11 cellular contexts compared by ENCODE assay signal in the genomic region with DNA sequence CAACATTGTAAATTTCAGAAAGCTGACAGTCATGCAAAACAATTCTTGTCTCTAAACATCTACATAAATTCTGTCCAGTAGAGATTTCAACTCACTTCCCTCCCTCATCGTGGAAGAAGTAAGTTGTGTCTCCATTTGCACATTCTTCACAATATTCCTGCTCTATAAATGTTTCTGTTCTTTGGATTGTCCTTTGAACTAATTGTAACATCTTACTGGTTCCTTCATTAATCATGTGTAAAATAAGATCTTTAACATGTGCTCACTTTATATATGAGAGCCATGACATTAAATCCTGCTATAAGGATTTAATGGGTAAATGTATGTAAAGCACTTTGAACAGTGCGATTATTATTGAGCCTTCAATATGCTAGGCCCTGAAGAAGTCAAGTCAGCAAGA. TPM values are rescaled to one million over a fixed set of nuclear protein-coding genes. Genes with fewer than 3 reads are reported as not detected.
"Had no signal": no experiment of that assay in that cellular context is flagged by ENCODE, and none has a peak within 500 bp of the region (broad histone marks: within the 10 kb centered on the region; RNA-seq: fewer than 3 reads in every experiment).

No MANE protein-coding gene starts in this region.

- H2AFZ ChIP-seq: GM23248, GM23338 had no signal

- DNase-seq: GM23248, GOT3, H7, H9, HCEC 1CT, HFFc6 had no signal

- H3K4me1 ChIP-seq: HAP-1 had no signal

- H3K4me2 ChIP-seq: GM23338 had no signal

- H3K4me3 ChIP-seq: GM23248, GM23338, HAP-1 had no signal

- H3K27ac ChIP-seq: GM23248 had no signal

- ATAC-seq: GM23338, HCT116 had no signal

- H3K9me3 ChIP-seq: HAP-1 had no signal

- H3K36me3 ChIP-seq: HAP-1 had no signal

RNA-seq across cellular contexts. Expression of a gene that starts 28.1 kb away (rescaled TPM):
- total RNA-seq: GM23248, GM23338, H1, H4, H7, H9, HFFc6 had no signal
- polyA plus RNA-seq: GM23248, GM23338, H1 had no signal
